Comparison of ENCODE assay signal across 16 cellular contexts in the genomic region with DNA sequence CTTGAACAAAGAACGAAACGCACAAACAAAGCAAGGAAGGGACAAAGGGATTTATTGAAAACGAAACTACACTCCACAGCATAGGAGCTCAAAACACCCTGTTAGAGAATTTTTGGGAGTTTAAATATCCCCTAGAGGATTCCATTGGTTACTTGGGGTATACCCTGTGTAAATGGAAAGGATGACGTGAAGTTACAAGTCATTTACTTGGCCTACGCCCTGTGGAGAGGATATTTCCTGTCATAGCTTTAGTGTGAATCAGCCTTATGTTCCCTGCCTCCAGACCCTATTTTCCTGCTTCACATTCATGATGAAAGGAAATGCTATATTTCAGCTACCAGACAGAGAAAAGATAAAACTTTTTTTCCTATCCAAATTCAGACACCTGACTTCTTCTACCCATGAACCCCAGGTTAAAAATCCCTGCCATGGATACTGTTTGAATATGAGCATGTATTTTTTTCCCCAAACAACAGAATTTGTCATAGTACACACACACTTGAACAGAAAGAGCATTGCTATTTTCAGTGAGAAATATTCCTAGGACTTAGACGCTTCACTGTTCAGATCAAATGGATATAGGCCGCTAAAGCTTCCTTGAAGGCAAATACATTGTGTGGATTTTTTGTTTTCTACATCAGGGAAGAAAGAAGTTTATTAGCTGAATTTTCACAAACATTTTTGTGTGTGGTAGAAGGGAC. TPM values are rescaled to one million over a fixed set of nuclear protein-coding genes. Genes with fewer than 3 reads are reported as not detected.
A peak's percentile ranks its signal among the peaks of the same experiment; 100 is the strongest.
DNase-seq lines count a peak whose midpoint lies in the region; ATAC-seq, FAIRE-seq and TF ChIP-seq lines count a peak whose summit lies in the region.
"Had no signal": no experiment of that assay in that cellular context is flagged by ENCODE, and none has a peak within 500 bp of the region (broad histone marks: within the 10 kb centered on the region; RNA-seq: fewer than 3 reads in every experiment).

No MANE protein-coding gene starts in this region.

- no peak overlapping the region for H2AFZ ChIP-seq in H1 (ENCODE audit: low read length)

- H2BK15ac ChIP-seq in H1 (ENCODE audit: low read length): no peak overlapping the region

- no peak for TF ChIP-seq POLR2A in H1 (IDR thresholded peaks at IDR 0.05; ENCODE audit: control extremely low read depth in 1 of 2, low read depth in 2 of 2, low read length in 2 of 2)
- no peak for TF ChIP-seq POLR2A in ovary (IDR thresholded peaks at IDR 0.05)

- 86% methylated on average over 7 of the region's 7 CpGs; no CpG with 5 or more reads in 1 of the 2 experiments for WGBS in H1 (ENCODE audit: extremely low coverage in 1 of 2, insufficient coverage in 1 of 2, insufficient read length in 1 of 2, insufficient replicate concordance in 2 of 2, low coverage in 1 of 2, low lambda C conversion rate in 2 of 2, missing lambda C conversion rate in 1 of 2), 2 experiments
- WGBS in ovary, 3 donors: 78 to 80% (median 78%) methylated on average over 7 of the region's 7 CpGs

- DNase-seq in ELR (ENCODE audit: low read depth): peak; percentile 86
- peak; percentile 61 for DNase-seq in Panc1 (ENCODE audit: low read depth, low spot score)
- no peak for DNase-seq in H1 (ENCODE audit: low read depth in 1 of 2, low spot score in 2 of 2)
- no peak for DNase-seq in nephron progenitor cell
- no peak for DNase-seq in immature natural killer cell
- no peak for DNase-seq in ovary
- DNase-seq in naive thymus-derived CD8-positive, alpha-beta T cell: no peak
- DNase-seq in frontal cortex (ENCODE audit: low spot score in 2 of 2): no peak
- DNase-seq: amygdala, COR-L47, gastrocnemius medialis, Kasumi-1, lower lobe of right lung, NCI-H526, right lobe of liver, uterus had no signal

- no peaks in the 10 kb centered on the region for H3K27me3 ChIP-seq in Panc1 (ENCODE audit: control insufficient read depth, insufficient read depth, low read length)
- H3K27me3 ChIP-seq in H1 (replicated peaks in 1 of 4; ENCODE audit: control insufficient read depth in 3 of 4, extremely low read depth in 1 of 4, insufficient read depth in 3 of 4, low read length in 3 of 4): no peaks in the 10 kb centered on the region
- H3K27me3 ChIP-seq in ovary: no peaks in the 10 kb centered on the region
- H3K27me3 ChIP-seq: gastrocnemius medialis, right lobe of liver, uterus had no signal

- H3K23me2 ChIP-seq in H1 (ENCODE audit: low read depth, low read length): no peaks in the 10 kb centered on the region; the same call in 1 of the 2 replicates

- BruUV-seq in Panc1 (replicated peaks; lab: Mats Ljungman, UMichigan): no TSS peak

- H3K4me1 ChIP-seq in Panc1 (ENCODE audit: control insufficient read depth, insufficient read depth, low read length): no peaks in the 10 kb centered on the region; the same call in 1 of the 2 replicates
- H3K4me1 ChIP-seq in H1 (replicated peaks in 1 of 4; ENCODE audit: control insufficient read depth in 3 of 4, insufficient read depth in 4 of 4, low read length in 3 of 4): peaks cover 0 to 10% (median 7%) of the 10 kb centered on the region in 4 experiments; a peak in 3 of 7 replicates
- no peaks in the 10 kb centered on the region for H3K4me1 ChIP-seq in ovary (ENCODE audit: insufficient read depth)
- H3K4me1 ChIP-seq: gastrocnemius medialis, lower lobe of right lung, right lobe of liver, uterus had no signal

- no peak overlapping the region for H4K91ac ChIP-seq in H1 (replicated peaks; ENCODE audit: insufficient read length, low read length)

- FAIRE-seq in H1 (lab: Jason Lieb, UNC): peak; percentile 24
- FAIRE-seq in frontal cortex (lab: Jason Lieb, UNC): no peak

- TF ChIP-seq EP300 in H1 (IDR thresholded peaks at IDR 0.05; ENCODE audit: borderline replicate concordance in 1 of 2, low read depth in 2 of 2, low read length in 2 of 2) (no peak), ovary (IDR thresholded peaks at IDR 0.05) (no peak)

- H3K36me3 Mint-ChIP-seq in nephron progenitor cell (ENCODE audit: low read depth) (peaks cover 48% of the 10 kb centered on the region), immature natural killer cell (peaks cover 0 to 12% (median 4%) of the 10 kb centered on the region in 3 donors)
- peaks cover 7 to 47% (median 16%) of the 10 kb centered on the region in 3 donors for H3K36me3 Mint-ChIP-seq in naive thymus-derived CD8-positive, alpha-beta T cell

- H3K79me2 ChIP-seq in H1 (ENCODE audit: control insufficient read depth in 1 of 2, insufficient read depth in 2 of 2, low read length in 2 of 2): no peaks in the 10 kb centered on the region

- peak; percentile 86 for ATAC-seq in Panc1
- no peak for ATAC-seq in naive thymus-derived CD8-positive, alpha-beta T cell
- ATAC-seq: gastrocnemius medialis, lower lobe of right lung, right lobe of liver had no signal

- H2BK5ac ChIP-seq in H1 (ENCODE audit: low read depth, low read length): no peak overlapping the region

- H3K4me3 ChIP-seq in Panc1 (ENCODE audit: low read depth in 2 of 2, low read length in 2 of 2) (no peak overlapping the region; a peak in 1 of 4 replicates), H1 (ENCODE audit: extremely low read depth in 1 of 4, insufficient read depth in 2 of 4, low read depth in 3 of 4, low read length in 4 of 4) (peak overlapping the region in 1 of 4 experiments; percentile 21; a peak in 1 of 8 replicates), ovary (no peak overlapping the region)
- H3K4me3 ChIP-seq: gastrocnemius medialis, lower lobe of right lung, right lobe of liver, uterus had no signal

- intact Hi-C loops in Panc1 (cut with micrococcal nuclease; ENCODE audit: unreplicated experiment): no loop called here
- intact Hi-C loops in ovary (cut with DNase I): no loop called here

- H3K27ac ChIP-seq in Panc1 (ENCODE audit: low read length): no peak overlapping the region
- H3K27ac ChIP-seq in H1 (ENCODE audit: low read depth, low read length): peak overlapping the region; percentile 36
- no peak overlapping the region for H3K27ac ChIP-seq in ovary
- H3K27ac ChIP-seq: gastrocnemius medialis, lower lobe of right lung, right lobe of liver, uterus had no signal

- TF ChIP-seq RAD21 in H1 (IDR thresholded peaks at IDR 0.05 in 1 of 2, conservative IDR thresholded peaks at IDR 0.05 in 1 of 2; ENCODE audit: low read depth in 2 of 2, low read length in 2 of 2): no peak

- no peak overlapping the region for H3K4me3 Mint-ChIP-seq in nephron progenitor cell
- no peak overlapping the region for H3K4me3 Mint-ChIP-seq in immature natural killer cell
- H3K4me3 Mint-ChIP-seq in naive thymus-derived CD8-positive, alpha-beta T cell: no peak overlapping the region

- no peak overlapping the region for H4K5ac ChIP-seq in H1 (ENCODE audit: insufficient read length, low read depth, low read length)

- no peak overlapping the region for H3K56ac ChIP-seq in H1 (replicated peaks; ENCODE audit: insufficient read length, low read depth, low read length)

- H3K9ac ChIP-seq in H1 (replicated peaks in 1 of 4; ENCODE audit: extremely low read depth in 1 of 4, low read depth in 3 of 4, low read length in 3 of 4): no peak overlapping the region

- H3K14ac ChIP-seq in H1 (ENCODE audit: insufficient read length): no peak overlapping the region

- peak overlapping the region; percentile 29 for H3K27ac Mint-ChIP-seq in nephron progenitor cell
- peak overlapping the region in 1 of 6 donors; percentile 35 for H3K27ac Mint-ChIP-seq in immature natural killer cell
- peak overlapping the region in 1 of 10 donors; percentile 19 for H3K27ac Mint-ChIP-seq in naive thymus-derived CD8-positive, alpha-beta T cell

- H3K4me2 ChIP-seq in H1 (ENCODE audit: insufficient read depth in 1 of 2, low read depth in 2 of 2, low read length in 2 of 2): peak overlapping the region; percentile 17 to 71; a peak in 2 of 4 replicates

- peaks cover 34% of the 10 kb centered on the region for H3K9me3 Mint-ChIP-seq in nephron progenitor cell
- H3K9me3 Mint-ChIP-seq in immature natural killer cell: no peaks in the 10 kb centered on the region
- peaks cover 0 to 4% (median 0%) of the 10 kb centered on the region in 9 donors for H3K9me3 Mint-ChIP-seq in naive thymus-derived CD8-positive, alpha-beta T cell

- H3K18ac ChIP-seq in H1 (ENCODE audit: extremely low read depth, low read length): no peak overlapping the region

- POLR2A ChIA-PET in Panc1 (lab: Charles Lee) (interaction anchor here (0.6 kb wide), 1 partner anchor 100 kb away, joined by 7 read pairs; no protein-coding TSS in a partner anchor), H1 (lab: Charles Lee; ENCODE audit: partially characterized antibody) (interaction anchor here (1.1 to 3.7 kb wide), 7 partner anchors 9 to 42 kb away, joined by 3 to 13 read pairs (median 6); a partner anchor contains a TSS)
- POLR2A ChIA-PET in naive thymus-derived CD8-positive, alpha-beta T cell (lab: Charles Lee): no interaction called here

- in situ Hi-C loops in Panc1 (cut with HindIII; ENCODE audit: low pct_unique_long_range_greater_than_20kb, low sequenced_read_pairs): no loop called here

- H3K36me3 ChIP-seq in Panc1 (ENCODE audit: control insufficient read depth, insufficient read depth, low read length): peaks cover 9% of the 10 kb centered on the region
- H3K36me3 ChIP-seq in H1 (ENCODE audit: control insufficient read depth in 2 of 4, insufficient read depth in 4 of 4, low read length in 3 of 4): peaks cover 0 to 19% (median 11%) of the 10 kb centered on the region in 4 experiments; a peak in 4 of 8 replicates
- H3K36me3 ChIP-seq in ovary: no peaks in the 10 kb centered on the region
- H3K36me3 ChIP-seq: gastrocnemius medialis, uterus had no signal

- no peak overlapping the region for H4K8ac ChIP-seq in H1 (ENCODE audit: extremely low read depth, insufficient read depth, low read length)

- H3K9me3 ChIP-seq in Panc1 (ENCODE audit: control insufficient read depth, insufficient read depth, low read depth, low read length) (no peaks in the 10 kb centered on the region), H1 (ENCODE audit: insufficient read depth in 2 of 2, low read depth in 1 of 2, low read length in 1 of 2) (no peaks in the 10 kb centered on the region), ovary (no peaks in the 10 kb centered on the region)
- H3K9me3 ChIP-seq: gastrocnemius medialis, lower lobe of right lung, right lobe of liver, uterus had no signal

- H2BK12ac ChIP-seq in H1 (ENCODE audit: low read depth, low read length): no peak overlapping the region

- no peak overlapping the region for H3K23ac ChIP-seq in H1 (ENCODE audit: insufficient read length)

- no peak overlapping the region for H2BK20ac ChIP-seq in H1 (ENCODE audit: low read length)

- H3K27me3 Mint-ChIP-seq in nephron progenitor cell (ENCODE audit: low read depth, poor library complexity) (no peaks in the 10 kb centered on the region), immature natural killer cell (ENCODE audit: low read depth in 3 of 3) (peaks cover 0 to 2% (median 0%) of the 10 kb centered on the region in 3 donors)
- no peaks in the 10 kb centered on the region for H3K27me3 Mint-ChIP-seq in naive thymus-derived CD8-positive, alpha-beta T cell

- no peak for TF ChIP-seq CTCF in Panc1 (IDR thresholded peaks at IDR 0.05)
- no peak for TF ChIP-seq CTCF in H1 (IDR thresholded peaks at IDR 0.05; ENCODE audit: control extremely low read depth in 1 of 3, insufficient read depth in 1 of 3, low read depth in 1 of 3, low read length in 3 of 3)
- TF ChIP-seq CTCF in nephron progenitor cell (IDR thresholded peaks at IDR 0.05): no peak
- no peak for TF ChIP-seq CTCF in ovary (IDR thresholded peaks at IDR 0.05)

- no peak overlapping the region for H2AK5ac ChIP-seq in H1 (ENCODE audit: low read depth, low read length)

- CTCF ChIA-PET in Panc1 (lab: Charles Lee) (no interaction called here), H1 (lab: Charles Lee; ENCODE audit: partially characterized antibody) (interaction anchor here (0.9 to 1.1 kb wide), 2 partner anchors 41 to 147 kb away, joined by 3 to 7 read pairs; no protein-coding TSS in a partner anchor)

- no peaks in the 10 kb centered on the region for H3K4me1 Mint-ChIP-seq in nephron progenitor cell
- no peaks in the 10 kb centered on the region for H3K4me1 Mint-ChIP-seq in immature natural killer cell
- H3K4me1 Mint-ChIP-seq in naive thymus-derived CD8-positive, alpha-beta T cell: peaks cover 0 to 2% (median 0%) of the 10 kb centered on the region in 4 donors

- H3K4ac ChIP-seq in H1 (replicated peaks; ENCODE audit: insufficient read length, low read depth, low read length): no peak overlapping the region

- no peak overlapping the region for H2BK120ac ChIP-seq in H1 (replicated peaks; ENCODE audit: low read depth, low read length)

- H3K79me1 ChIP-seq in H1 (ENCODE audit: low read depth, low read length): no peaks in the 10 kb centered on the region

- H4K20me1 ChIP-seq in H1 (replicated peaks in 1 of 2; ENCODE audit: control insufficient read depth in 1 of 2, insufficient read depth in 2 of 2, low read length in 2 of 2): peaks cover 0 to 3% of the 10 kb centered on the region in 2 experiments

RNA-seq across cellular contexts. Expression of a gene that starts 20.4 kb away (rescaled TPM):
- total RNA-seq in Panc1 (2021; ENCODE audit: unreplicated experiment) (11.5 TPM), ovary (10 to 100 TPM in 3 of 7 donors, 1 to 10 TPM in 4; 5.3 to 15.8 (median 9.9) TPM), frontal cortex (16.3 TPM)
- 34.0 TPM for polyA plus RNA-seq in Panc1 (2012; ENCODE audit: insufficient read length)
- total RNA-seq in H1 (2021; fragmentation: NEBNext Ultra II Directional; extraction: Animal tissue kit (Norgen Biotek cat#: 25700)): 9.4 and 11.7 TPM in 2 replicates
- polyA plus RNA-seq in H1 (2011; rRNA removed) (2.6 and 4.8 TPM in 2 replicates), immature natural killer cell (10 to 100 TPM; 33.2 to 46.4 (median 33.3) TPM), ovary (10 to 100 TPM; 11.7 to 33.6 TPM)
- 19.3 TPM for polyA plus RNA-seq in H1 (2011; cell fraction: cytosol; rRNA removed)
- polyA plus RNA-seq in H1 (2011; cell fraction: nucleus; rRNA removed): 1.8 TPM
- polyA plus RNA-seq in H1 (2012, experiment 1 of 2): 20.7 to 45.6 TPM (median 28.5 TPM) in 4 replicates
- polyA plus RNA-seq in H1 (2012, experiment 2 of 2): 5.4 TPM
- polyA plus RNA-seq in H1 (2013, experiment 1 of 2): 27.9 TPM
- polyA plus RNA-seq in H1 (2013, experiment 2 of 2): 28.3 TPM
- polyA minus RNA-seq in H1 (2011; rRNA and poly(A)+ RNA removed): 0.95 and 1.9 TPM in 2 replicates
- 3.4 TPM for polyA minus RNA-seq in H1 (2011; cell fraction: cytosol; rRNA and poly(A)+ RNA removed)
- polyA minus RNA-seq in H1 (2011; cell fraction: nucleus; rRNA and poly(A)+ RNA removed): 3.9 TPM
- 10 to 100 TPM; 10.8 to 11.1 TPM for total RNA-seq in naive thymus-derived CD8-positive, alpha-beta T cell
- 10 to 100 TPM; 26.7 to 32.5 (median 31.5) TPM for polyA plus RNA-seq in naive thymus-derived CD8-positive, alpha-beta T cell

RNA-seq across cellular contexts. Expression of a gene that starts 36.8 kb away (rescaled TPM):
- total RNA-seq in Panc1 (2021; ENCODE audit: unreplicated experiment) (17.3 TPM), ovary (under 1 TPM; 0.05 to 0.60 (median 0.36) TPM), frontal cortex (0.41 TPM)
- 3.9 TPM for polyA plus RNA-seq in Panc1 (2012; ENCODE audit: insufficient read length)
- total RNA-seq in H1 (2021; fragmentation: NEBNext Ultra II Directional; extraction: Animal tissue kit (Norgen Biotek cat#: 25700)): 23.9 and 24.7 TPM in 2 replicates
- polyA plus RNA-seq in H1 (2011; rRNA removed) (2.0 and 4.0 TPM in 2 replicates), immature natural killer cell (under 1 TPM; 0.21 to 0.68 (median 0.38) TPM), ovary (under 1 TPM; 0.20 to 0.23 TPM)
- polyA plus RNA-seq in H1 (2011; cell fraction: cytosol; rRNA removed): 6.0 TPM
- polyA plus RNA-seq in H1 (2011; cell fraction: nucleus; rRNA removed): 2.7 TPM
- polyA plus RNA-seq in H1 (2012, experiment 1 of 2): 9.3 to 17.4 TPM (median 11.9 TPM) in 4 replicates
- 0.98 TPM for polyA plus RNA-seq in H1 (2012, experiment 2 of 2)
- 12.8 TPM for polyA plus RNA-seq in H1 (2013, experiment 1 of 2)
- 11.8 TPM for polyA plus RNA-seq in H1 (2013, experiment 2 of 2)
- 11.1 and 15.9 TPM in 2 replicates for polyA minus RNA-seq in H1 (2011; rRNA and poly(A)+ RNA removed)
- polyA minus RNA-seq in H1 (2011; cell fraction: cytosol; rRNA and poly(A)+ RNA removed): 8.0 TPM
- 16.7 TPM for polyA minus RNA-seq in H1 (2011; cell fraction: nucleus; rRNA and poly(A)+ RNA removed)
- total RNA-seq in naive thymus-derived CD8-positive, alpha-beta T cell: under 1 TPM; 0.22 to 0.26 TPM
- under 1 TPM; 0.24 to 0.51 (median 0.38) TPM for polyA plus RNA-seq in naive thymus-derived CD8-positive, alpha-beta T cell

Comparison
In these comparisons a context has a peak if more than half of its experiments do, and no peak if none do; other contexts are left out.
1. DNase-seq: peak in ELR (single experiment) and Panc1 (single experiment); none in H1 (0 of 2), nephron progenitor cell (single experiment), immature natural killer cell (0 of 3), ovary (0 of 5), naive thymus-derived CD8-positive, alpha-beta T cell (0 of 10) and frontal cortex (0 of 2).
2. RNA of a gene that starts 36.8 kb away (total RNA-seq): 23.9 to 24.7 TPM in H1 and 17.3 TPM in Panc1 (single experiment); 0.41 TPM in frontal cortex (single experiment), 0.05 to 0.60 TPM in ovary and 0.22 to 0.26 TPM in naive thymus-derived CD8-positive, alpha-beta T cell; every median in the first group is over 10 times any median in the second.